10 cellular contexts compared by ENCODE assay signal in the genomic region with DNA sequence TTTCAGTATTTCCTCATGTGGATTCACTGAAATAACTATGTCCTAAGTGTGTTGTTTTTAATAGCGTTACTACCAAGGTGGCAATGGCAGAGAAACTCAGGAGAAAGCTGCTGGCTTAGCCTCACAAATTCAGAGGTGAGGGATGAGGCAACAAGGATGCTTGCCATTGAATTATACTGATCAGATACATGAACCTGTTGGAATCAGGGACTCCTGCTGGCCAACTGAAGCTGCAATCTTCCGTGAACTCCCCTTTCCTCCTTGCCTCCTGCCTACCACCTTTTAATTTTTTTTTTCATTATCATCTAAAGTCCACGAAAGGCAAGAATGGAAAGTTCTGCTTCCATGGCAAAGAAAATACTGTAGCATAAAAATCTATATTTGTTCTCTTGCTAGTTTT.
A peak's percentile ranks its signal among the peaks of the same experiment; 100 is the strongest.
DNase-seq lines count a peak whose midpoint lies in the region; TF ChIP-seq lines count a peak whose summit lies in the region.
"Had no signal": no experiment of that assay in that cellular context is flagged by ENCODE, and none has a peak within 500 bp of the region (broad histone marks: within the 10 kb centered on the region; RNA-seq: fewer than 3 reads in every experiment).

No MANE protein-coding gene starts in this region.

- H3K9me3 Mint-ChIP-seq in activated naive CD8-positive, alpha-beta T cell treated with anti-CD3 and anti-CD28 coated beads for 36 hours = no peaks in the 10 kb centered on the region
- H3K9me3 Mint-ChIP-seq: IgD-negative memory B cell; stimulated activated naive B cell treated with anti-CD40 and anti-IgM and Interleukin-4, amounts not matched to agents 10 μg/mL and 1 μg/mL and 100 μg/mL, for 72 hours had no signal

- WGBS in hepatocyte (ENCODE audit: low lambda C conversion rate, missing lambda C conversion rate) = 89% methylated on average over 3 of the region's 3 CpGs

- H3K9me2 ChIP-seq in hepatocyte (replicated peaks; ENCODE audit: insufficient read depth) = no peaks in the 10 kb centered on the region

- CTCF ChIA-PET in HEK293 (lab: Yijun Ruan, JAX) = interaction anchor here (0.6 to 1.6 kb wide), 8 partner anchors 13 to 1180 kb away, joined by 3 to 5 read pairs (median 3); no protein-coding TSS in a partner anchor
- CTCF ChIA-PET in GM10248 (lab: Yijun Ruan, JAX) = interaction anchor here (2.1 kb wide), 1 partner anchor 14 kb away, joined by 5 read pairs; no protein-coding TSS in a partner anchor

- H3K36me3 Mint-ChIP-seq in activated naive CD8-positive, alpha-beta T cell treated with anti-CD3 and anti-CD28 coated beads for 36 hours = peaks cover 3% of the 10 kb centered on the region
- H3K36me3 Mint-ChIP-seq: IgD-negative memory B cell; stimulated activated naive B cell treated with anti-CD40 and anti-IgM and Interleukin-4, amounts not matched to agents 10 μg/mL and 1 μg/mL and 100 μg/mL, for 72 hours had no signal

- H3K27me3 Mint-ChIP-seq in activated naive CD8-positive, alpha-beta T cell treated with anti-CD3 and anti-CD28 coated beads for 36 hours = no peaks in the 10 kb centered on the region
- H3K27me3 Mint-ChIP-seq: stimulated activated naive B cell treated with anti-CD40 and anti-IgM and Interleukin-4, amounts not matched to agents 10 μg/mL and 1 μg/mL and 100 μg/mL, for 72 hours had no signal

- H3K9me3 ChIP-seq in HEK293 (ENCODE audit: control insufficient read depth, insufficient read depth, low read depth, low read length) (no peaks in the 10 kb centered on the region), ascending aorta (no peaks in the 10 kb centered on the region), hepatocyte (ENCODE audit: low read depth) (no peaks in the 10 kb centered on the region), skeletal muscle satellite cell (replicated peaks; ENCODE audit: low read length) (no peaks in the 10 kb centered on the region)

- H3K4me1 Mint-ChIP-seq in activated naive CD8-positive, alpha-beta T cell treated with anti-CD3 and anti-CD28 coated beads for 36 hours = peaks cover 8% of the 10 kb centered on the region
- H3K4me1 Mint-ChIP-seq: IgD-negative memory B cell had no signal

- no peaks in the 10 kb centered on the region for H3K27me3 ChIP-seq in ascending aorta
- H3K27me3 ChIP-seq in hepatocyte = no peaks in the 10 kb centered on the region
- H3K27me3 ChIP-seq in skeletal muscle satellite cell (ENCODE audit: control insufficient read depth, insufficient read depth, low read length) = no peaks in the 10 kb centered on the region

- H3K36me3 ChIP-seq in HEK293 (ENCODE audit: control insufficient read depth in 2 of 2, insufficient read depth in 1 of 2, low read length in 2 of 2) (peaks cover 3 to 6% of the 10 kb centered on the region in 2 experiments; a peak in 2 of 3 replicates), ascending aorta (peaks cover 0 to 7% of the 10 kb centered on the region in 2 donors), hepatocyte (replicated peaks; ENCODE audit: insufficient read depth, low read depth) (no peaks in the 10 kb centered on the region), skeletal muscle satellite cell (ENCODE audit: insufficient read depth, low read length) (no peaks in the 10 kb centered on the region)

- H2AFZ ChIP-seq in hepatocyte = no peak overlapping the region

- H3K27ac Mint-ChIP-seq in activated naive CD8-positive, alpha-beta T cell treated with anti-CD3 and anti-CD28 coated beads for 36 hours = no peak overlapping the region
- H3K27ac Mint-ChIP-seq: IgD-negative memory B cell; stimulated activated naive B cell treated with anti-CD40 and anti-IgM and Interleukin-4, amounts not matched to agents 10 μg/mL and 1 μg/mL and 100 μg/mL, for 72 hours had no signal

- H3K9ac ChIP-seq in skeletal muscle satellite cell (ENCODE audit: low read depth, low read length) = peak overlapping the region; percentile 82

- no peak for DNase-seq in ascending aorta (ENCODE audit: low spot score in 2 of 2)
- DNase-seq in hepatocyte (ENCODE audit: low spot score) = no peak
- DNase-seq in GM10248 (ENCODE audit: extremely low spot score) = no peak
- DNase-seq in activated naive CD8-positive, alpha-beta T cell treated with anti-CD3 and anti-CD28 coated beads for 36 hours = no peak
- DNase-seq in foreskin melanocyte = no peak
- DNase-seq in stimulated activated CD4-positive, alpha-beta T cell treated with anti-CD3 and anti-CD28 coated beads, Interleukin-4, amount 100 ng/mL, for 24 hours = no peak
- DNase-seq: stimulated activated naive B cell treated with anti-CD40 and anti-IgM and Interleukin-4, amounts not matched to agents 10 μg/mL and 1 μg/mL and 100 μg/mL, for 72 hours had no signal

- no peaks in the 10 kb centered on the region for H4K20me1 ChIP-seq in hepatocyte (ENCODE audit: insufficient read depth, poor library complexity, severe bottlenecking)

- peak overlapping the region; percentile 49 for H3K4me2 ChIP-seq in hepatocyte
- H3K4me2 ChIP-seq in skeletal muscle satellite cell (ENCODE audit: low read length) = no peak overlapping the region

- intact Hi-C loops in ascending aorta (cut with DNase I) = loop anchor here (2.0 to 10.0 kb wide), 4 partner anchors 50 to 365 kb away; no protein-coding TSS in a partner anchor

- TF ChIP-seq CTCF in HEK293 (tag by site-specific recombination; IDR thresholded peaks at IDR 0.05) = peak; percentile 33; the same call in 1 of the 2 replicates
- TF ChIP-seq CTCF in ascending aorta (IDR thresholded peaks at IDR 0.05) = peak in 1 of 3 experiments; percentile 15
- peak; percentile 17 for TF ChIP-seq CTCF in hepatocyte (IDR thresholded peaks at IDR 0.05; ENCODE audit: poor library complexity)
- TF ChIP-seq CTCF in GM10248 (IDR thresholded peaks at IDR 0.05; ENCODE audit: control extremely low read depth, extremely low read depth, low read depth, missing control alignments) = no peak

- peaks cover 3% of the 10 kb centered on the region for H3K79me2 ChIP-seq in hepatocyte

- H3K4me3 ChIP-seq in HEK293 (ENCODE audit: low read depth, low read length) = no peak overlapping the region
- no peak overlapping the region for H3K4me3 ChIP-seq in ascending aorta
- H3K4me3 ChIP-seq in hepatocyte = no peak overlapping the region
- no peak overlapping the region for H3K4me3 ChIP-seq in skeletal muscle satellite cell (ENCODE audit: low read length)

- peaks cover 12% of the 10 kb centered on the region; the same call in 1 of the 2 replicates for H3K4me1 ChIP-seq in HEK293 (ENCODE audit: control insufficient read depth, insufficient read depth, low read length)
- H3K4me1 ChIP-seq in ascending aorta = peaks cover 3 to 39% of the 10 kb centered on the region in 2 donors
- H3K4me1 ChIP-seq in hepatocyte (ENCODE audit: insufficient read depth) = peaks cover 14% of the 10 kb centered on the region
- H3K4me1 ChIP-seq in skeletal muscle satellite cell (ENCODE audit: control insufficient read depth, insufficient read depth, low read length) = peaks cover 27% of the 10 kb centered on the region

- POLR2A ChIA-PET in HEK293 (lab: Yijun Ruan, JAX) = no interaction called here
- POLR2A ChIA-PET in GM10248 (lab: Yijun Ruan, JAX) = no interaction called here

- no peak overlapping the region for H3K4me3 Mint-ChIP-seq in activated naive CD8-positive, alpha-beta T cell treated with anti-CD3 and anti-CD28 coated beads for 36 hours
- H3K4me3 Mint-ChIP-seq: IgD-negative memory B cell; stimulated activated naive B cell treated with anti-CD40 and anti-IgM and Interleukin-4, amounts not matched to agents 10 μg/mL and 1 μg/mL and 100 μg/mL, for 72 hours had no signal

- H3K27ac ChIP-seq in HEK293 (ENCODE audit: extremely low read depth, low read depth, low read length) = no peak overlapping the region
- peak overlapping the region; percentile 86 to 88 for H3K27ac ChIP-seq in ascending aorta
- H3K27ac ChIP-seq in hepatocyte = peak overlapping the region; percentile 84

TF ChIP-seq in HEK293, 187 proteins besides CTCF, POLR2A, EP300 and RAD21 (continues in another document):
- TF ChIP-seq, protein P1, sequence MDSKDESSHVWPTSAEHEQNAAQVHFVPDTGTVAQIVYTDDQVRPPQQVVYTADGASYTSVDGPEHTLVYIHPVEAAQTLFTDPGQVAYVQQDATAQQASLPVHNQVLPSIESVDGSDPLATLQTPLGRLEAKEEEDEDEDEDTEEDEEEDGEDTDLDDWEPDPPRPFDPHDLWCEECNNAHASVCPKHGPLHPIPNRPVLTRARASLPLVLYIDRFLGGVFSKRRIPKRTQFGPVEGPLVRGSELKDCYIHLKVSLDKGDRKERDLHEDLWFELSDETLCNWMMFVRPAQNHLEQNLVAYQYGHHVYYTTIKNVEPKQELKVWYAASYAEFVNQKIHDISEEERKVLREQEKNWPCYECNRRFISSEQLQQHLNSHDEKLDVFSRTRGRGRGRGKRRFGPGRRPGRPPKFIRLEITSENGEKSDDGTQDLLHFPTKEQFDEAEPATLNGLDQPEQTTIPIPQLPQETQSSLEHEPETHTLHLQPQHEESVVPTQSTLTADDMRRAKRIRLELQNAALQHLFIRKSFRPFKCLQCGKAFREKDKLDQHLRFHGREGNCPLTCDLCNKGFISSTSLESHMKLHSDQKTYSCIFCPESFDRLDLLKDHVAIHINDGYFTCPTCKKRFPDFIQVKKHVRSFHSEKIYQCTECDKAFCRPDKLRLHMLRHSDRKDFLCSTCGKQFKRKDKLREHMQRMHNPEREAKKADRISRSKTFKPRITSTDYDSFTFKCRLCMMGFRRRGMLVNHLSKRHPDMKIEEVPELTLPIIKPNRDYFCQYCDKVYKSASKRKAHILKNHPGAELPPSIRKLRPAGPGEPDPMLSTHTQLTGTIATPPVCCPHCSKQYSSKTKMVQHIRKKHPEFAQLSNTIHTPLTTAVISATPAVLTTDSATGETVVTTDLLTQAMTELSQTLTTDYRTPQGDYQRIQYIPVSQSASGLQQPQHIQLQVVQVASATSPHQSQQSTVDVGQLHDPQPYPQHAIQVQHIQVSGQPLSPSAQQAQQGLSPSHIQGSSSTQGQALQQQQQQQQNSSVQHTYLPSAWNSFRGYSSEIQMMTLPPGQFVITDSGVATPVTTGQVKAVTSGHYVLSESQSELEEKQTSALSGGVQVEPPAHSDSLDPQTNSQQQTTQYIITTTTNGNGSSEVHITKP (tag by site-specific recombination; IDR thresholded peaks at IDR 0.05) = 0 out of 2 replicates have a peak, but pooled peaks have one; percentile 14
